Comparison of ENCODE assay signal across 8 cellular contexts in genomic region chr3:118817748-118818165, GRCh38.
DNase-seq lines count a peak whose midpoint lies in the region; TF ChIP-seq lines count a peak whose summit lies in the region.

No MANE protein-coding gene starts in this region.

- no peaks in the 10 kb centered on the region for H3K36me3 ChIP-seq in GM23248 (ENCODE audit: low read depth)
- no peaks in the 10 kb centered on the region for H3K36me3 ChIP-seq in OCI-LY3 (replicated peaks; ENCODE audit: low read depth, low read length)

- no peak overlapping the region for H3K4me2 ChIP-seq in GM23248 (ENCODE audit: unreplicated experiment)
- peak overlapping the region; percentile 45 for H3K4me2 ChIP-seq in OCI-LY3 (ENCODE audit: low read length)

- no peaks in the 10 kb centered on the region for H3K79me2 ChIP-seq in GM23248 (ENCODE audit: insufficient read depth)
- H3K79me2 ChIP-seq in OCI-LY3 (ENCODE audit: low read length) = no peaks in the 10 kb centered on the region

- H3K9me3 ChIP-seq in GM23248 (ENCODE audit: low read depth) = no peaks in the 10 kb centered on the region
- H3K9me3 ChIP-seq in OCI-LY3 (ENCODE audit: insufficient read depth, low read length) = no peaks in the 10 kb centered on the region

- peak overlapping the region; percentile 68 for H3K27ac ChIP-seq in GM23248
- no peak overlapping the region for H3K27ac ChIP-seq in OCI-LY3 (ENCODE audit: low read length)

- peak overlapping the region; percentile 54 for H3K9ac ChIP-seq in GM23248
- H3K9ac ChIP-seq in OCI-LY3 (ENCODE audit: low read length) = no peak overlapping the region

- DNase-seq in activated T-cell treated with anti-CD3 and anti-CD28 coated beads for 24 hours (ENCODE audit: low read depth) (peak; percentile 11), GM23248 (peak; percentile 74), KBM-7 (peak; percentile 48), astrocyte of the spinal cord (ENCODE audit: low read depth, low spot score) (peak; percentile 54), inferior parietal cortex (ENCODE audit: extremely low spot score) (peak; percentile 81)
- DNase-seq in activated T-cell treated with anti-CD3 and anti-CD28 coated beads, Interleukin-2, amount 50 U/mL, for 1 hour = no peak
- peak; percentile 5 for DNase-seq in stimulated activated CD4-positive, alpha-beta T cell treated with anti-CD3 and anti-CD28 coated beads, Interleukin-2, amount 100 ng/mL, for 4 hours (ENCODE audit: low read depth)

- H4K20me1 ChIP-seq in GM23248 (ENCODE audit: insufficient read depth) (no peaks in the 10 kb centered on the region), OCI-LY3 (ENCODE audit: insufficient read depth, low read length) (no peaks in the 10 kb centered on the region)

- H3K27me3 ChIP-seq in GM23248 (replicated peaks; ENCODE audit: insufficient read depth) = no peaks in the 10 kb centered on the region
- H3K27me3 ChIP-seq in OCI-LY3 (ENCODE audit: low read depth, low read length) = peaks cover 20% of the 10 kb centered on the region; the same call in 1 of the 2 replicates

- 19 to 20% methylated on average over 5 of the region's 5 CpGs for WGBS in GM23248 (ENCODE audit: low coverage in 1 of 2, low lambda C conversion rate in 2 of 2, missing lambda C conversion rate in 2 of 2), 2 experiments

- in situ Hi-C loops in GM23248 (cut with MboI) = no loop called here
- in situ Hi-C loops in KBM-7 (cut with MboI; ENCODE audit: low pct_unique_long_range_greater_than_20kb, low sequenced_read_pairs) = no loop called here
- in situ Hi-C loops in astrocyte of the spinal cord (cut with HindIII; ENCODE audit: low sequenced_read_pairs) = no loop called here

- TF ChIP-seq CTCF in OCI-LY3 (IDR thresholded peaks at IDR 0.05; ENCODE audit: low read depth, low read length) (peak; percentile 93), astrocyte of the spinal cord (IDR thresholded peaks at IDR 0.05; ENCODE audit: low read depth, low read length) (peak; percentile 81)

- 0 out of 2 replicates have a peak, but pooled peaks cover 5% of the 10 kb centered on the region for H3F3A ChIP-seq in GM23248 (ENCODE audit: insufficient read depth)

- no peaks in the 10 kb centered on the region for H3K9me2 ChIP-seq in GM23248 (ENCODE audit: insufficient read depth)

- H2AFZ ChIP-seq in GM23248 (peak overlapping the region; percentile 66), OCI-LY3 (ENCODE audit: low read depth, low read length) (peak overlapping the region; percentile 40)

- H3K4me1 ChIP-seq in GM23248 (ENCODE audit: insufficient read depth) = peaks cover 13% of the 10 kb centered on the region
- H3K4me1 ChIP-seq in OCI-LY3 (ENCODE audit: low read length) = peaks cover 10% of the 10 kb centered on the region

- H3K4me3 ChIP-seq in GM23248 (no peak overlapping the region), OCI-LY3 (ENCODE audit: low read length) (peak overlapping the region; percentile 22; the same call in 1 of the 2 replicates), astrocyte of the spinal cord (ENCODE audit: low read depth, low read length) (no peak overlapping the region)
